ENCODE assay signal across 30 cellular contexts in the genomic region with DNA sequence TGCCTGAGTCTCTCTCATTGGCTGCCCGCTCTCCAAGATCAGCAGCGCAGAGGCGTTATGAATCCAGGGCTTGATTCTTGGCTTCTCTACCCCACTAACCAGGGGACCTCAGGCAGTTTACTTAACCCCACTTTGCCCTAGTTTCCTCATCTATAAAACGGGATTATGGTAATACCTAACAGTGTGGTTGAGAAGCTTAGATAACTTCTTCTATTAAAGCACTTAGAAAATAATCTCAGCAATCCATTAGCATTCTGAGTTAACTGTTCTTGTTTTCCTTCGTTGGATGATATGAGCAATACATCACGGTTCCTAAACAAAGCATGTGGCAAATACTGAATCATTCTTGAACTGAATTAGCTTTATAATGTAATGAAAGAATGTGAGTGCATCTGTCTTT.
"Had no signal": no experiment of that assay in that cellular context is flagged by ENCODE, and none has a peak within 500 bp of the region (broad histone marks: within the 10 kb centered on the region; RNA-seq: fewer than 3 reads in every experiment).

No MANE protein-coding gene starts in this region.

- H3K36me3 ChIP-seq: adrenal gland, esophagus squamous epithelium had no signal

- H3K27me3 ChIP-seq: adrenal gland, body of pancreas, esophagus squamous epithelium had no signal

- H3K27ac ChIP-seq: adrenal gland, body of pancreas, epithelial cell of prostate, esophagus squamous epithelium had no signal

- FAIRE-seq: endothelial cell of umbilical vein had no signal

- DNase-seq: activated CD4-positive, alpha-beta memory T cell treated with anti-CD3 and anti-CD28 coated beads for 36 hours; activated CD4-positive, alpha-beta T cell treated with anti-CD3 and anti-CD28 coated beads for 36 hours; activated CD4-positive, alpha-beta T cell treated with anti-CD3 and anti-CD28 coated beads, Interleukin-2, amount 10 ng/mL, durations not matched to agents 24 days and 14 days; activated CD4-positive, CD25-positive, alpha-beta regulatory T cell; activated CD4-positive, CD25-positive, alpha-beta regulatory T cell treated with anti-CD3 and anti-CD28 coated beads, Interleukin-2, amount 50 U/mL, for 72 hours; activated CD8-positive, alpha-beta memory T cell treated with anti-CD3 and anti-CD28 coated beads, Interleukin-2, amount 10 ng/mL, durations not matched to agents 7 days and 5 days; activated CD8-positive, alpha-beta memory T cell treated with anti-CD3 and anti-CD28 coated beads, Interleukin-2, amount 50 U/mL, for 4 hours; activated CD8-positive, alpha-beta T cell treated with anti-CD3 and anti-CD28 coated beads, Interleukin-2, amount 10 ng/mL, durations not matched to agents 7 days and 5 days; activated effector memory CD4-positive, alpha-beta T cell treated with anti-CD3 and anti-CD28 coated beads, Interleukin-2, amount 50 U/mL, for 16 hours; activated naive CD4-positive, alpha-beta T cell treated with anti-CD3 and anti-CD28 coated beads for 36 hours; activated naive CD8-positive, alpha-beta T cell treated with anti-CD3 and anti-CD28 coated beads for 36 hours; activated naive CD8-positive, alpha-beta T cell treated with anti-CD3 and anti-CD28 coated beads, Interleukin-2, amount 50 U/mL, for 24 hours; activated T-cell treated with anti-CD3 and anti-CD28 coated beads, Interleukin-2, amount 50 U/mL, for 1 hour; activated T-cell treated with anti-CD3 and anti-CD28 coated beads, Interleukin-2, amount 50 U/mL, for 48 hours; adrenal gland; amygdala; aorta; body of pancreas; caudate nucleus; cortex of kidney; dermis blood vessel endothelial cell; effector CD4-positive, alpha-beta T cell; effector memory CD8-positive, alpha-beta T cell; esophagus squamous epithelium; foreskin melanocyte; head of caudate nucleus; T-helper 17 cell; T1000 had no signal

- H3K4me1 ChIP-seq: adrenal gland, body of pancreas, esophagus squamous epithelium had no signal

- H3K4me3 ChIP-seq: adrenal gland, body of pancreas, esophagus squamous epithelium had no signal

- H3K9me3 ChIP-seq: adrenal gland, body of pancreas, esophagus squamous epithelium had no signal
